ENCODE assay signal across 1 cellular context in genomic region chr1:112793631-112794565, GRCh38.
TF ChIP-seq lines count a peak whose summit lies in the region.

No MANE protein-coding gene starts in this region.

TF ChIP-seq in GM23338, 12 proteins besides CTCF, POLR2A, EP300 and RAD21:
- TF ChIP-seq, protein P1, sequence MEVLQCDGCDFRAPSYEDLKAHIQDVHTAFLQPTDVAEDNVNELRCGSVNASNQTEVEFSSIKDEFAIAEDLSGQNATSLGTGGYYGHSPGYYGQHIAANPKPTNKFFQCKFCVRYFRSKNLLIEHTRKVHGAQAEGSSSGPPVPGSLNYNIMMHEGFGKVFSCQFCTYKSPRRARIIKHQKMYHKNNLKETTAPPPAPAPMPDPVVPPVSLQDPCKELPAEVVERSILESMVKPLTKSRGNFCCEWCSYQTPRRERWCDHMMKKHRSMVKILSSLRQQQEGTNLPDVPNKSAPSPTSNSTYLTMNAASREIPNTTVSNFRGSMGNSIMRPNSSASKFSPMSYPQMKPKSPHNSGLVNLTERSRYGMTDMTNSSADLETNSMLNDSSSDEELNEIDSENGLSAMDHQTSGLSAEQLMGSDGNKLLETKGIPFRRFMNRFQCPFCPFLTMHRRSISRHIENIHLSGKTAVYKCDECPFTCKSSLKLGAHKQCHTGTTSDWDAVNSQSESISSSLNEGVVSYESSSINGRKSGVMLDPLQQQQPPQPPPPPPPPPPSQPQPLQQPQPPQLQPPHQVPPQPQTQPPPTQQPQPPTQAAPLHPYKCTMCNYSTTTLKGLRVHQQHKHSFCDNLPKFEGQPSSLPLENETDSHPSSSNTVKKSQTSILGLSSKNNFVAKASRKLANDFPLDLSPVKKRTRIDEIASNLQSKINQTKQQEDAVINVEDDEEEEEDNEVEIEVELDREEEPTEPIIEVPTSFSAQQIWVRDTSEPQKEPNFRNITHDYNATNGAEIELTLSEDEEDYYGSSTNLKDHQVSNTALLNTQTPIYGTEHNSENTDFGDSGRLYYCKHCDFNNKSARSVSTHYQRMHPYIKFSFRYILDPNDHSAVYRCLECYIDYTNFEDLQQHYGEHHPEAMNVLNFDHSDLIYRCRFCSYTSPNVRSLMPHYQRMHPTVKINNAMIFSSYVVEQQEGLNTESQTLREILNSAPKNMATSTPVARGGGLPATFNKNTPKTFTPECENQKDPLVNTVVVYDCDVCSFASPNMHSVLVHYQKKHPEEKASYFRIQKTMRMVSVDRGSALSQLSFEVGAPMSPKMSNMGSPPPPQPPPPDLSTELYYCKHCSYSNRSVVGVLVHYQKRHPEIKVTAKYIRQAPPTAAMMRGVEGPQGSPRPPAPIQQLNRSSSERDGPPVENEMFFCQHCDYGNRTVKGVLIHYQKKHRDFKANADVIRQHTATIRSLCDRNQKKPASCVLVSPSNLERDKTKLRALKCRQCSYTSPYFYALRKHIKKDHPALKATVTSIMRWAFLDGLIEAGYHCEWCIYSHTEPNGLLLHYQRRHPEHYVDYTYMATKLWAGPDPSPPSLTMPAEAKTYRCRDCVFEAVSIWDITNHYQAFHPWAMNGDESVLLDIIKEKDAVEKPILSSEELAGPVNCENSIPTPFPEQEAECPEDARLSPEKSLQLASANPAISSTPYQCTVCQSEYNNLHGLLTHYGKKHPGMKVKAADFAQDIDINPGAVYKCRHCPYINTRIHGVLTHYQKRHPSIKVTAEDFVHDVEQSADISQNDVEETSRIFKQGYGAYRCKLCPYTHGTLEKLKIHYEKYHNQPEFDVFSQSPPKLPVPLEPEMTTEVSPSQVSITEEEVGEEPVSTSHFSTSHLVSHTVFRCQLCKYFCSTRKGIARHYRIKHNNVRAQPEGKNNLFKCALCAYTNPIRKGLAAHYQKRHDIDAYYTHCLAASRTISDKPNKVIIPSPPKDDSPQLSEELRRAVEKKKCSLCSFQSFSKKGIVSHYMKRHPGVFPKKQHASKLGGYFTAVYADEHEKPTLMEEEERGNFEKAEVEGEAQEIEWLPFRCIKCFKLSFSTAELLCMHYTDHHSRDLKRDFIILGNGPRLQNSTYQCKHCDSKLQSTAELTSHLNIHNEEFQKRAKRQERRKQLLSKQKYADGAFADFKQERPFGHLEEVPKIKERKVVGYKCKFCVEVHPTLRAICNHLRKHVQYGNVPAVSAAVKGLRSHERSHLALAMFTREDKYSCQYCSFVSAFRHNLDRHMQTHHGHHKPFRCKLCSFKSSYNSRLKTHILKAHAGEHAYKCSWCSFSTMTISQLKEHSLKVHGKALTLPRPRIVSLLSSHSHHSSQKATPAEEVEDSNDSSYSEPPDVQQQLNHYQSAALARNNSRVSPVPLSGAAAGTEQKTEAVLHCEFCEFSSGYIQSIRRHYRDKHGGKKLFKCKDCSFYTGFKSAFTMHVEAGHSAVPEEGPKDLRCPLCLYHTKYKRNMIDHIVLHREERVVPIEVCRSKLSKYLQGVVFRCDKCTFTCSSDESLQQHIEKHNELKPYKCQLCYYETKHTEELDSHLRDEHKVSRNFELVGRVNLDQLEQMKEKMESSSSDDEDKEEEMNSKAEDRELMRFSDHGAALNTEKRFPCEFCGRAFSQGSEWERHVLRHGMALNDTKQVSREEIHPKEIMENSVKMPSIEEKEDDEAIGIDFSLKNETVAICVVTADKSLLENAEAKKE (CRISPR knock-in tag; IDR thresholded peaks at IDR 0.05): peak; percentile 94
- TF ChIP-seq JUNB (IDR thresholded peaks at IDR 0.05; ENCODE audit: unreplicated experiment): no peak
TF ChIP-seq in GM23338: peak in this region for 1.
